Comparison of ENCODE assay signal across 1 cellular context in genomic region chr3:73258057-73258456, GRCh38.
TF ChIP-seq lines count a peak whose summit lies in the region.

No MANE protein-coding gene starts in this region.

TF ChIP-seq in HEK293, 187 proteins besides CTCF, POLR2A, EP300 and RAD21 (continued from another document):
- TF ChIP-seq ZNF830 (tag by site-specific recombination; IDR thresholded peaks at IDR 0.05; ENCODE audit: low read depth) (no peak), PRDM10 (tag by site-specific recombination; IDR thresholded peaks at IDR 0.05) (no peak), ZNF311 (tag by site-specific recombination; IDR thresholded peaks at IDR 0.05; ENCODE audit: borderline replicate concordance) (no peak), REPIN1 (tag by site-specific recombination; IDR thresholded peaks at IDR 0.05; ENCODE audit: low read depth) (no peak), ZNF155 (tag by site-specific recombination; IDR thresholded peaks at IDR 0.05) (no peak), YY1 (tag by site-specific recombination; IDR thresholded peaks at IDR 0.05) (no peak), ZNF629 (tag by site-specific recombination; IDR thresholded peaks at IDR 0.05) (no peak), ZSCAN4 (tag by site-specific recombination; IDR thresholded peaks at IDR 0.05) (no peak), ZNF133 (tag by site-specific recombination; IDR thresholded peaks at IDR 0.05) (no peak), GLI4 (tag by site-specific recombination; IDR thresholded peaks at IDR 0.05) (no peak), ZNF10 (tag by site-specific recombination; IDR thresholded peaks at IDR 0.05) (no peak)
TF ChIP-seq in HEK293: peak in this region for 0.
